In genomic region chr9:137145731-137146526, GRCh38 we compare ENCODE assay signal across 21 cellular contexts. TPM values are rescaled to one million over a fixed set of nuclear protein-coding genes. Genes with fewer than 3 reads are reported as not detected.
DNase-seq lines count a peak whose midpoint lies in the region; ATAC-seq, FAIRE-seq and TF ChIP-seq lines count a peak whose summit lies in the region.
"Had no signal": no experiment of that assay in that cellular context is flagged by ENCODE, and none has a peak within 500 bp of the region (broad histone marks: within the 10 kb centered on the region; RNA-seq: fewer than 3 reads in every experiment).

No MANE protein-coding gene starts in this region.

- WGBS in right cardiac atrium = 51% methylated on average over 48 of the region's 49 CpGs
- WGBS in K562 (ENCODE audit: insufficient coverage, low coverage, missing lambda C conversion rate) = 8% methylated on average over 35 of the region's 49 CpGs

- H3K9ac ChIP-seq in K562 (ENCODE audit: insufficient read depth in 1 of 2, low read depth in 2 of 2, low read length in 2 of 2) = no peak overlapping the region
- H3K9ac ChIP-seq: KMS-11 had no signal

- H3K27ac ChIP-seq in right cardiac atrium (ENCODE audit: low read length) = no peak overlapping the region
- H3K27ac ChIP-seq in HEK293 (ENCODE audit: extremely low read depth, low read depth, low read length) = no peak overlapping the region
- no peak overlapping the region for H3K27ac ChIP-seq in K562 (ENCODE audit: extremely low read depth, low read depth, low read length)
- H3K27ac ChIP-seq in uterus = no peak overlapping the region
- H3K27ac ChIP-seq: KMS-11, PC-9, SK-N-MC had no signal

- TF ChIP-seq EP300 in K562 (IDR thresholded peaks at IDR 0.05; ENCODE audit: low read length) = no peak

- CTCF ChIA-PET in HEK293 (lab: Yijun Ruan, JAX) (no interaction called here), K562 (lab: Yijun Ruan, JAX; ENCODE audit: low intra/inter-chr PET ratio) (no interaction called here)

- no peak overlapping the region for H2AFZ ChIP-seq in K562 (ENCODE audit: low read depth, low read length)
- H2AFZ ChIP-seq: PC-9 had no signal

- H3K9me3 ChIP-seq in right cardiac atrium (ENCODE audit: control insufficient read depth, low read length) (no peaks in the 10 kb centered on the region), HEK293 (ENCODE audit: control insufficient read depth, insufficient read depth, low read depth, low read length) (no peaks in the 10 kb centered on the region), K562 (replicated peaks; ENCODE audit: control insufficient read depth, insufficient read depth, low read depth, low read length) (no peaks in the 10 kb centered on the region), uterus (no peaks in the 10 kb centered on the region)
- H3K9me3 ChIP-seq: HAP-1 had no signal

- no TSS peak for BruUV-seq in K562 (replicated peaks; lab: Mats Ljungman, UMichigan)

- no peak for TF ChIP-seq RAD21 in K562 (CRISPR knock-in tag; conservative IDR thresholded peaks at IDR 0.05 in 1 of 2, IDR thresholded peaks at IDR 0.05 in 1 of 2)

- H3K36me3 ChIP-seq in HEK293 (ENCODE audit: control insufficient read depth in 2 of 2, insufficient read depth in 1 of 2, low read length in 2 of 2) = no peaks in the 10 kb centered on the region
- no peaks in the 10 kb centered on the region for H3K36me3 ChIP-seq in K562 (ENCODE audit: control insufficient read depth, insufficient read depth, low read length)
- H3K36me3 ChIP-seq in uterus = no peaks in the 10 kb centered on the region
- H3K36me3 ChIP-seq: HAP-1 had no signal

- POLR2A ChIA-PET in HEK293 (lab: Yijun Ruan, JAX) (interaction anchor here (0.6 to 1.1 kb wide), 3 partner anchors 11 to 22 kb away, joined by 3 to 7 read pairs (median 4); no protein-coding TSS in a partner anchor), K562 (lab: Yijun Ruan, JAX) (interaction anchor here (1.0 kb wide), 1 partner anchor 9 kb away, joined by 5 read pairs; no protein-coding TSS in a partner anchor)

- no peaks in the 10 kb centered on the region for H3K79me2 ChIP-seq in K562 (ENCODE audit: control insufficient read depth, insufficient read depth, low read length)

- in situ Hi-C loops in K562 (cut with MboI) = no loop called here

- intact Hi-C loops in right cardiac atrium (cut with DNase I) = no loop called here
- intact Hi-C loops in left ventricle myocardium superior (cut with micrococcal nuclease) = no loop called here
- intact Hi-C loops in K562 (cut with micrococcal nuclease) = no loop called here
- intact Hi-C loops in sciatic nerve (cut with DNase I) = no loop called here
- intact Hi-C loops in uterus (cut with DNase I; ENCODE audit: low total_unique reads) = no loop called here

- TF ChIP-seq CTCF in HEK293 (tag by site-specific recombination; IDR thresholded peaks at IDR 0.05) (no peak), K562 (IDR thresholded peaks at IDR 0.05 in 2 of 3, conservative IDR thresholded peaks at IDR 0.05 in 1 of 3; ENCODE audit: insufficient read depth in 2 of 3, low read depth in 1 of 3, low read length in 3 of 3) (no peak), uterus (IDR thresholded peaks at IDR 0.05) (no peak)

- TF ChIP-seq POLR2A in K562 (conservative IDR thresholded peaks at IDR 0.05) = no peak
- no peak for TF ChIP-seq POLR2A in uterus (IDR thresholded peaks at IDR 0.05)

- 0 out of 2 replicates have a peak, but pooled peaks cover 5% of the 10 kb centered on the region for H4K20me1 ChIP-seq in K562 (replicated peaks; ENCODE audit: control insufficient read depth, insufficient read depth, low read length)

- ATAC-seq in right cardiac atrium (peak in 1 of 2 donors; percentile 36), left ventricle myocardium superior (no peak), K562 (no peak), sciatic nerve (peak; percentile 27), HG03045 (IDR thresholded peaks at IDR 0.05; ENCODE audit: unreplicated experiment) (no peak)

- H3K4me3 ChIP-seq in right cardiac atrium (ENCODE audit: low read length) (no peak overlapping the region), HEK293 (ENCODE audit: low read depth, low read length) (no peak overlapping the region), K562 (no peak overlapping the region), uterus (no peak overlapping the region)
- H3K4me3 ChIP-seq: HAP-1, PC-9, SK-N-MC had no signal

- no peak overlapping the region for H3K4me2 ChIP-seq in K562 (ENCODE audit: insufficient read depth, low read length)
- H3K4me2 ChIP-seq: KMS-11, PC-9 had no signal

- H3K27me3 ChIP-seq in right cardiac atrium (ENCODE audit: control insufficient read depth, insufficient read depth) (no peaks in the 10 kb centered on the region), K562 (ENCODE audit: control insufficient read depth in 2 of 2, insufficient read depth in 2 of 2, low read length in 2 of 2) (peaks cover 14 to 30% of the 10 kb centered on the region in 2 experiments; a peak in 4 of 5 replicates), uterus (peaks cover 0 to 9% of the 10 kb centered on the region in 2 donors)

- no peaks in the 10 kb centered on the region for H3K9me1 ChIP-seq in K562 (ENCODE audit: control insufficient read depth, insufficient read depth, low read length)

- DNase-seq in right cardiac atrium (peak; percentile 7 to 49 (median 34)), left ventricle myocardium superior (no peak), K562 (ENCODE audit: extremely low read depth in 1 of 4, low spot score in 3 of 4) (peak in 1 of 4 experiments; percentile 9), sciatic nerve (ENCODE audit: low spot score) (no peak), superior temporal gyrus (ENCODE audit: extremely low spot score) (no peak), uterus (no peak)
- DNase-seq: C1 segment of cervical spinal cord; CD8-positive, alpha-beta memory T cell; MV-4-11; NCI-H1417; NCI-H187; NCI-H345; NCI-H524 treated with DMSO at 0.1 percent for 48 hours; PC-9 had no signal

- H3K4me1 ChIP-seq in right cardiac atrium (ENCODE audit: control insufficient read depth, insufficient read depth, low read length) (no peaks in the 10 kb centered on the region), HEK293 (ENCODE audit: control insufficient read depth, insufficient read depth, low read length) (no peaks in the 10 kb centered on the region), K562 (replicated peaks in 1 of 2; ENCODE audit: control insufficient read depth in 2 of 2, insufficient read depth in 2 of 2, low read length in 2 of 2) (peaks cover 8 to 51% of the 10 kb centered on the region in 2 experiments; a peak in 3 of 5 replicates), uterus (no peaks in the 10 kb centered on the region)

- FAIRE-seq in K562 (lab: Jason Lieb, UNC) = no peak
- FAIRE-seq: D721Med, G401.6 had no signal

RNA-seq across cellular contexts. Expression of gene GRIN1, which starts 7.0 kb away (rescaled TPM):
- total RNA-seq in right cardiac atrium (under 1 TPM in 1 of 4 donors, not detected in 3; 0.08 TPM), left ventricle myocardium superior (not detected), K562 (2014; rRNA removed) (not detected in 2 replicates), K562 (2014; rRNA removed; fragmentation: Illumina TruSeq; extraction: Trizol) (not detected in 2 replicates), K562 (2015; rRNA removed; fragmentation: Illumina TruSeq; extraction: Trizol) (not detected in 2 replicates), K562 (2021) (0.35 and 0.36 TPM in 2 replicates), sciatic nerve (not detected), uterus (not detected)
- polyA plus RNA-seq in right cardiac atrium (0.09 TPM), K562 (2011; rRNA removed) (0.03 and 0.04 TPM in 2 replicates), K562 (2014; fragmentation: Illumina TruSeq; extraction: Trizol) (0.08 TPM in 1 of 2 replicates, not detected in the other), K562 (2014; fragmentation: Nextera tagmentation; extraction: Ambion mirVana) (not detected), K562 (2014; rRNA removed) (0.08 and 0.16 TPM in 2 replicates)
- 0.25 and 3.0 TPM in 2 replicates for total RNA-seq in K562 (2011; cell fraction: chromatin; rRNA removed; ENCODE audit: low replicate concordance)
- 0.67 and 3.3 TPM in 2 replicates for total RNA-seq in K562 (2011; cell fraction: nucleolus; rRNA removed)
- total RNA-seq in K562 (2011; cell fraction: nucleoplasm; rRNA removed) = 0.53 and 1.2 TPM in 2 replicates
- 0.04 and 0.07 TPM in 2 replicates for polyA plus RNA-seq in K562 (2011; cell fraction: cytosol; rRNA removed)
- 0.34 and 0.67 TPM in 2 replicates for polyA plus RNA-seq in K562 (2011; cell fraction: nucleus; rRNA removed)
- polyA plus RNA-seq in K562 (2012) = 0.35 and 0.38 TPM in 2 replicates
- polyA minus RNA-seq in K562 (2011; rRNA and poly(A)+ RNA removed) = not detected in 2 replicates
- not detected in 2 replicates for polyA minus RNA-seq in K562 (2011; cell fraction: cytosol; rRNA and poly(A)+ RNA removed)
- polyA minus RNA-seq in K562 (2011; cell fraction: nucleus; rRNA and poly(A)+ RNA removed) = 0.13 and 0.56 TPM in 2 replicates
- total RNA-seq: CD8-positive, alpha-beta memory T cell; PC-9 had no signal
- polyA plus RNA-seq: CD8-positive, alpha-beta memory T cell had no signal

RNA-seq across cellular contexts. Expression of gene LRRC26, which starts 23.9 kb away (rescaled TPM):
- total RNA-seq in right cardiac atrium (not detected), left ventricle myocardium superior (not detected), K562 (2014; rRNA removed) (not detected in 2 replicates), K562 (2014; rRNA removed; fragmentation: Illumina TruSeq; extraction: Trizol) (not detected in 2 replicates), K562 (2015; rRNA removed; fragmentation: Illumina TruSeq; extraction: Trizol) (not detected in 2 replicates), K562 (2021) (not detected in 2 replicates), sciatic nerve (not detected), uterus (under 1 TPM in 1 of 4 donors, not detected in 3; 0.29 TPM)
- polyA plus RNA-seq in right cardiac atrium (not detected), K562 (2011; rRNA removed) (not detected in 2 replicates), K562 (2014; fragmentation: Illumina TruSeq; extraction: Trizol) (not detected in 2 replicates), K562 (2014; fragmentation: Nextera tagmentation; extraction: Ambion mirVana) (not detected), K562 (2014; rRNA removed) (not detected in 2 replicates)
- not detected in 2 replicates for total RNA-seq in K562 (2011; cell fraction: chromatin; rRNA removed; ENCODE audit: low replicate concordance)
- total RNA-seq in K562 (2011; cell fraction: nucleolus; rRNA removed) = not detected in 2 replicates
- not detected in 2 replicates for total RNA-seq in K562 (2011; cell fraction: nucleoplasm; rRNA removed)
- 0.06 TPM in 1 of 2 replicates, not detected in the other for polyA plus RNA-seq in K562 (2011; cell fraction: cytosol; rRNA removed)
- polyA plus RNA-seq in K562 (2011; cell fraction: nucleus; rRNA removed) = not detected in 2 replicates
- not detected in 2 replicates for polyA plus RNA-seq in K562 (2012)
- not detected in 2 replicates for polyA minus RNA-seq in K562 (2011; rRNA and poly(A)+ RNA removed)
- not detected in 2 replicates for polyA minus RNA-seq in K562 (2011; cell fraction: cytosol; rRNA and poly(A)+ RNA removed)
- not detected in 2 replicates for polyA minus RNA-seq in K562 (2011; cell fraction: nucleus; rRNA and poly(A)+ RNA removed)
- total RNA-seq: CD8-positive, alpha-beta memory T cell had no signal
- polyA plus RNA-seq: CD8-positive, alpha-beta memory T cell had no signal

RNA-seq across cellular contexts. Expression of gene TMEM210, which starts 25.9 kb away (rescaled TPM):
- total RNA-seq in right cardiac atrium (not detected), left ventricle myocardium superior (not detected), K562 (2014; rRNA removed) (not detected in 2 replicates), K562 (2014; rRNA removed; fragmentation: Illumina TruSeq; extraction: Trizol) (not detected in 2 replicates), K562 (2015; rRNA removed; fragmentation: Illumina TruSeq; extraction: Trizol) (not detected in 2 replicates), K562 (2021) (not detected in 2 replicates), sciatic nerve (not detected), uterus (not detected)
- polyA plus RNA-seq in right cardiac atrium (not detected), K562 (2011; rRNA removed) (not detected in 2 replicates), K562 (2014; fragmentation: Illumina TruSeq; extraction: Trizol) (not detected in 2 replicates), K562 (2014; fragmentation: Nextera tagmentation; extraction: Ambion mirVana) (not detected), K562 (2014; rRNA removed) (not detected in 2 replicates)
- not detected in 2 replicates for total RNA-seq in K562 (2011; cell fraction: chromatin; rRNA removed; ENCODE audit: low replicate concordance)
- not detected in 2 replicates for total RNA-seq in K562 (2011; cell fraction: nucleolus; rRNA removed)
- not detected in 2 replicates for total RNA-seq in K562 (2011; cell fraction: nucleoplasm; rRNA removed)
- polyA plus RNA-seq in K562 (2011; cell fraction: cytosol; rRNA removed) = not detected in 2 replicates
- not detected in 2 replicates for polyA plus RNA-seq in K562 (2011; cell fraction: nucleus; rRNA removed)
- not detected in 2 replicates for polyA plus RNA-seq in K562 (2012)
- not detected in 2 replicates for polyA minus RNA-seq in K562 (2011; rRNA and poly(A)+ RNA removed)
- polyA minus RNA-seq in K562 (2011; cell fraction: cytosol; rRNA and poly(A)+ RNA removed) = not detected in 2 replicates
- polyA minus RNA-seq in K562 (2011; cell fraction: nucleus; rRNA and poly(A)+ RNA removed) = not detected in 2 replicates
- total RNA-seq: CD8-positive, alpha-beta memory T cell had no signal
- polyA plus RNA-seq: CD8-positive, alpha-beta memory T cell had no signal

RNA-seq across cellular contexts. Expression of gene DPP7, which starts 31.4 kb away (rescaled TPM):
- total RNA-seq in right cardiac atrium = 100 to 1,000 TPM; 211 to 288 (median 239) TPM
- polyA plus RNA-seq in right cardiac atrium = 252 TPM
- 155 TPM for total RNA-seq in left ventricle myocardium superior
- total RNA-seq in K562 (2011; cell fraction: chromatin; rRNA removed; ENCODE audit: low replicate concordance) = 175 and 615 TPM in 2 replicates
- 837 and 852 TPM in 2 replicates for total RNA-seq in K562 (2011; cell fraction: nucleolus; rRNA removed)
- total RNA-seq in K562 (2011; cell fraction: nucleoplasm; rRNA removed) = 311 and 347 TPM in 2 replicates
- total RNA-seq in K562 (2014; rRNA removed) = 231 and 272 TPM in 2 replicates
- total RNA-seq in K562 (2014; rRNA removed; fragmentation: Illumina TruSeq; extraction: Trizol) = 11.3 and 24.9 TPM in 2 replicates
- total RNA-seq in K562 (2015; rRNA removed; fragmentation: Illumina TruSeq; extraction: Trizol) = 140 and 141 TPM in 2 replicates
- 311 and 322 TPM in 2 replicates for total RNA-seq in K562 (2021)
- polyA plus RNA-seq in K562 (2011; rRNA removed) = 132 and 158 TPM in 2 replicates
- 141 and 377 TPM in 2 replicates for polyA plus RNA-seq in K562 (2011; cell fraction: cytosol; rRNA removed)
- 1,627 and 2,902 TPM in 2 replicates for polyA plus RNA-seq in K562 (2011; cell fraction: nucleus; rRNA removed)
- polyA plus RNA-seq in K562 (2012) = 245 and 282 TPM in 2 replicates
- 48.4 and 105 TPM in 2 replicates for polyA plus RNA-seq in K562 (2014; fragmentation: Illumina TruSeq; extraction: Trizol)
- polyA plus RNA-seq in K562 (2014; fragmentation: Nextera tagmentation; extraction: Ambion mirVana) = 1 to 10 TPM in 1 of 2 experiments, under 1 TPM in 1; 0.99 to 4.1 TPM
- 352 and 365 TPM in 2 replicates for polyA plus RNA-seq in K562 (2014; rRNA removed)
- 9.4 and 25.8 TPM in 2 replicates for polyA minus RNA-seq in K562 (2011; rRNA and poly(A)+ RNA removed)
- 61.7 and 63.0 TPM in 2 replicates for polyA minus RNA-seq in K562 (2011; cell fraction: cytosol; rRNA and poly(A)+ RNA removed)
- polyA minus RNA-seq in K562 (2011; cell fraction: nucleus; rRNA and poly(A)+ RNA removed) = 112 and 134 TPM in 2 replicates
- 127 TPM for total RNA-seq in sciatic nerve
- total RNA-seq in uterus = 100 to 1,000 TPM in 1 of 4 donors, 10 to 100 TPM in 3; 23.2 to 100 (median 76.8) TPM

RNA-seq across cellular contexts. Expression of gene ANAPC2, which starts 42.4 kb away (rescaled TPM):
- total RNA-seq in right cardiac atrium (10 to 100 TPM; 31.9 to 45.7 (median 37.4) TPM), left ventricle myocardium superior (38.2 TPM), K562 (2014; rRNA removed) (19.8 and 23.4 TPM in 2 replicates), K562 (2014; rRNA removed; fragmentation: Illumina TruSeq; extraction: Trizol) (5.8 and 8.0 TPM in 2 replicates), K562 (2015; rRNA removed; fragmentation: Illumina TruSeq; extraction: Trizol) (16.4 and 17.5 TPM in 2 replicates), K562 (2021) (50.7 and 56.5 TPM in 2 replicates), sciatic nerve (52.8 TPM), uterus (10 to 100 TPM in 3 of 4 donors, 1 to 10 TPM in 1; 6.7 to 65.6 (median 24.9) TPM)
- polyA plus RNA-seq in right cardiac atrium (26.6 TPM), K562 (2011; rRNA removed) (17.7 and 22.1 TPM in 2 replicates), K562 (2014; fragmentation: Illumina TruSeq; extraction: Trizol) (10.1 and 19.3 TPM in 2 replicates), K562 (2014; fragmentation: Nextera tagmentation; extraction: Ambion mirVana) (under 1 TPM in 1 of 2 experiments, not detected in 1; 0.11 TPM), K562 (2014; rRNA removed) (41.6 and 46.1 TPM in 2 replicates)
- 116 and 279 TPM in 2 replicates for total RNA-seq in K562 (2011; cell fraction: chromatin; rRNA removed; ENCODE audit: low replicate concordance)
- total RNA-seq in K562 (2011; cell fraction: nucleolus; rRNA removed) = 160 and 161 TPM in 2 replicates
- total RNA-seq in K562 (2011; cell fraction: nucleoplasm; rRNA removed) = 110 and 125 TPM in 2 replicates
- polyA plus RNA-seq in K562 (2011; cell fraction: cytosol; rRNA removed) = 11.1 and 24.4 TPM in 2 replicates
- polyA plus RNA-seq in K562 (2011; cell fraction: nucleus; rRNA removed) = 195 and 268 TPM in 2 replicates
- polyA plus RNA-seq in K562 (2012) = 30.8 and 42.2 TPM in 2 replicates
- polyA minus RNA-seq in K562 (2011; rRNA and poly(A)+ RNA removed) = 10.4 and 13.3 TPM in 2 replicates
- 30.0 and 32.4 TPM in 2 replicates for polyA minus RNA-seq in K562 (2011; cell fraction: cytosol; rRNA and poly(A)+ RNA removed)
- polyA minus RNA-seq in K562 (2011; cell fraction: nucleus; rRNA and poly(A)+ RNA removed) = 61.7 and 67.4 TPM in 2 replicates

Comparison
In these comparisons a context has a peak if more than half of its experiments do, and no peak if none do; other contexts are left out.
1. DNase-seq: peak in right cardiac atrium (3 of 3); none in left ventricle myocardium superior (single experiment), sciatic nerve (single experiment), superior temporal gyrus (single experiment) and uterus (0 of 2).